30 cellular contexts compared by ENCODE assay signal in the genomic region with DNA sequence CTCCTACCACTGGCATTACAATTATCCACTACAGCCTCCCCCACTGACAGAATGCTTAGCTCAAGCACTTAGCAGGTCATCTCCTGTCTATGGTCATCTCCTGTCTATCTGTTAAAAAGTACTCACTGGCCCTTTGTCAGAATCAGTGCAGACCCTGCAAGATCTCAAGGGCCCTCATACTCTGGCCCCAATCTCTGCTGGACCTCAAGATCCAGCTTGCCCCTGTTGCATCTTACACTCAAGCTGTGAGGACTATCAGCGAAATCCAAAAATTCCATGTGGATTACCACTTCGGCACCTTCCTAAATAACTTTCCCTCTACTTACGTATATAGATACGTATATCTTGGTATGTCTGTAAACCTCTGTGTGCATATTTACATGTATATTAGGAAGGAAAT.
"Had no signal": no experiment of that assay in that cellular context is flagged by ENCODE, and none has a peak within 500 bp of the region (broad histone marks: within the 10 kb centered on the region; RNA-seq: fewer than 3 reads in every experiment).

No MANE protein-coding gene starts in this region.

- H3K27me3 ChIP-seq: ascending aorta, body of pancreas had no signal

- H3K27ac ChIP-seq: ascending aorta, body of pancreas, SK-N-MC, WERI-Rb-1 had no signal

- H3K27me3 Mint-ChIP-seq: activated T-cell treated with anti-CD3 and anti-CD28 coated beads, Interleukin-2, amount 50 U/mL, for 24 hours; T-cell had no signal

- H3K9me3 ChIP-seq: ascending aorta, body of pancreas had no signal

- H3K36me3 ChIP-seq: ascending aorta, MG63, WERI-Rb-1 had no signal

- H3K4me1 ChIP-seq: ascending aorta, body of pancreas had no signal

- H3K4me3 Mint-ChIP-seq: activated CD8-positive, alpha-beta T cell treated with anti-CD3 and anti-CD28 coated beads, Interleukin-2, amount 10 ng/mL, durations not matched to agents 7 days and 5 days; activated naive CD4-positive, alpha-beta T cell treated with anti-CD3 and anti-CD28 coated beads for 36 hours; activated T-cell treated with anti-CD3 and anti-CD28 coated beads, Interleukin-2, amount 50 U/mL, for 24 hours; T-cell had no signal

- ATAC-seq: activated CD4-positive, CD25-positive, alpha-beta regulatory T cell treated with anti-CD3 and anti-CD28 coated beads, Interleukin-2, amount 50 U/mL, for 24 hours; activated CD8-positive, alpha-beta T cell treated with anti-CD3 and anti-CD28 coated beads, Interleukin-2, amount 10 ng/mL, durations not matched to agents 7 days and 5 days; body of pancreas; Panc1; Right ventricle myocardium inferior; T-cell had no signal

- DNase-seq: activated CD4-positive, alpha-beta T cell treated with anti-CD3 and anti-CD28 coated beads for 4 hours; activated CD8-positive, alpha-beta memory T cell treated with anti-CD3 and anti-CD28 coated beads, Interleukin-2, amount 50 U/mL, for 48 hours; activated CD8-positive, alpha-beta T cell treated with anti-CD3 and anti-CD28 coated beads, Interleukin-2, amount 10 ng/mL, durations not matched to agents 7 days and 5 days; activated gamma-delta T cell; activated naive CD4-positive, alpha-beta T cell treated with anti-CD3 and anti-CD28 coated beads for 36 hours; activated T-cell treated with anti-CD3 and anti-CD28 coated beads, Interleukin-2, amount 50 U/mL, for 24 hours; amniotic stem cell; body of pancreas; central memory CD4-positive, alpha-beta T cell; KG1; MG63; MV-4-11; NCI-H1092 treated with DMSO at 0.1 percent for 48 hours; NCI-H1417 treated with DMSO at 0.1 percent for 48 hours; NCI-H1694; NCI-H2029; NCI-H2107; NCI-H2171 treated with DMSO at 0.1 percent for 48 hours; NCI-H226; NCI-H526 treated with DMSO at 0.1 percent for 48 hours; NCI-H82; OCI-M1; RPMI8226; T-cell; WERI-Rb-1 had no signal

- H3K4me3 ChIP-seq: ascending aorta, body of pancreas, MG63, SK-N-MC had no signal

- H3K27ac Mint-ChIP-seq: activated CD8-positive, alpha-beta T cell treated with anti-CD3 and anti-CD28 coated beads, Interleukin-2, amount 10 ng/mL, durations not matched to agents 7 days and 5 days; activated naive CD4-positive, alpha-beta T cell treated with anti-CD3 and anti-CD28 coated beads for 36 hours; activated T-cell treated with anti-CD3 and anti-CD28 coated beads, Interleukin-2, amount 50 U/mL, for 24 hours; T-cell had no signal
